In the genomic region with DNA sequence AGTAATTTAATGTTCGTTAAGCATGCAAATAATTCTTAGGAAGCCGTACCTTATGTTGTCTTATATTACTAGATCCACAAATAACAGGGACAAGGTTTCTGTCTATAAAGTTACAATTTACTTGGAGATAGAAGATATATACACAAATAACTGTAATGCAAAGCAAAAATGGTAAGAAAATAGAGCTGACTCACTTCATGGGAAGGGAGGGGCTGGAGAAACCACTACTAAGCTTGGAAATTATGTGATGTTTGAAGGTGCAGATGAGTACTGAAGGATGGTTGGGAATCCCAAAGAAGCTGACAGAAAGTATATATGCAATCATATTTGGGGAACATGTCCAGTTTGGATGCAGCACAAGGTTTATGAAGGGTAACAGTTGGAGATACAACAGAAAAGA, we compare ENCODE assay signal across 2 cellular contexts.
TF ChIP-seq lines count a peak whose summit lies in the region.

No MANE protein-coding gene starts in this region.

TF ChIP-seq in GM23338, 12 proteins besides CTCF, POLR2A, EP300 and RAD21 (continued from another document):
- TF ChIP-seq, protein P1, sequence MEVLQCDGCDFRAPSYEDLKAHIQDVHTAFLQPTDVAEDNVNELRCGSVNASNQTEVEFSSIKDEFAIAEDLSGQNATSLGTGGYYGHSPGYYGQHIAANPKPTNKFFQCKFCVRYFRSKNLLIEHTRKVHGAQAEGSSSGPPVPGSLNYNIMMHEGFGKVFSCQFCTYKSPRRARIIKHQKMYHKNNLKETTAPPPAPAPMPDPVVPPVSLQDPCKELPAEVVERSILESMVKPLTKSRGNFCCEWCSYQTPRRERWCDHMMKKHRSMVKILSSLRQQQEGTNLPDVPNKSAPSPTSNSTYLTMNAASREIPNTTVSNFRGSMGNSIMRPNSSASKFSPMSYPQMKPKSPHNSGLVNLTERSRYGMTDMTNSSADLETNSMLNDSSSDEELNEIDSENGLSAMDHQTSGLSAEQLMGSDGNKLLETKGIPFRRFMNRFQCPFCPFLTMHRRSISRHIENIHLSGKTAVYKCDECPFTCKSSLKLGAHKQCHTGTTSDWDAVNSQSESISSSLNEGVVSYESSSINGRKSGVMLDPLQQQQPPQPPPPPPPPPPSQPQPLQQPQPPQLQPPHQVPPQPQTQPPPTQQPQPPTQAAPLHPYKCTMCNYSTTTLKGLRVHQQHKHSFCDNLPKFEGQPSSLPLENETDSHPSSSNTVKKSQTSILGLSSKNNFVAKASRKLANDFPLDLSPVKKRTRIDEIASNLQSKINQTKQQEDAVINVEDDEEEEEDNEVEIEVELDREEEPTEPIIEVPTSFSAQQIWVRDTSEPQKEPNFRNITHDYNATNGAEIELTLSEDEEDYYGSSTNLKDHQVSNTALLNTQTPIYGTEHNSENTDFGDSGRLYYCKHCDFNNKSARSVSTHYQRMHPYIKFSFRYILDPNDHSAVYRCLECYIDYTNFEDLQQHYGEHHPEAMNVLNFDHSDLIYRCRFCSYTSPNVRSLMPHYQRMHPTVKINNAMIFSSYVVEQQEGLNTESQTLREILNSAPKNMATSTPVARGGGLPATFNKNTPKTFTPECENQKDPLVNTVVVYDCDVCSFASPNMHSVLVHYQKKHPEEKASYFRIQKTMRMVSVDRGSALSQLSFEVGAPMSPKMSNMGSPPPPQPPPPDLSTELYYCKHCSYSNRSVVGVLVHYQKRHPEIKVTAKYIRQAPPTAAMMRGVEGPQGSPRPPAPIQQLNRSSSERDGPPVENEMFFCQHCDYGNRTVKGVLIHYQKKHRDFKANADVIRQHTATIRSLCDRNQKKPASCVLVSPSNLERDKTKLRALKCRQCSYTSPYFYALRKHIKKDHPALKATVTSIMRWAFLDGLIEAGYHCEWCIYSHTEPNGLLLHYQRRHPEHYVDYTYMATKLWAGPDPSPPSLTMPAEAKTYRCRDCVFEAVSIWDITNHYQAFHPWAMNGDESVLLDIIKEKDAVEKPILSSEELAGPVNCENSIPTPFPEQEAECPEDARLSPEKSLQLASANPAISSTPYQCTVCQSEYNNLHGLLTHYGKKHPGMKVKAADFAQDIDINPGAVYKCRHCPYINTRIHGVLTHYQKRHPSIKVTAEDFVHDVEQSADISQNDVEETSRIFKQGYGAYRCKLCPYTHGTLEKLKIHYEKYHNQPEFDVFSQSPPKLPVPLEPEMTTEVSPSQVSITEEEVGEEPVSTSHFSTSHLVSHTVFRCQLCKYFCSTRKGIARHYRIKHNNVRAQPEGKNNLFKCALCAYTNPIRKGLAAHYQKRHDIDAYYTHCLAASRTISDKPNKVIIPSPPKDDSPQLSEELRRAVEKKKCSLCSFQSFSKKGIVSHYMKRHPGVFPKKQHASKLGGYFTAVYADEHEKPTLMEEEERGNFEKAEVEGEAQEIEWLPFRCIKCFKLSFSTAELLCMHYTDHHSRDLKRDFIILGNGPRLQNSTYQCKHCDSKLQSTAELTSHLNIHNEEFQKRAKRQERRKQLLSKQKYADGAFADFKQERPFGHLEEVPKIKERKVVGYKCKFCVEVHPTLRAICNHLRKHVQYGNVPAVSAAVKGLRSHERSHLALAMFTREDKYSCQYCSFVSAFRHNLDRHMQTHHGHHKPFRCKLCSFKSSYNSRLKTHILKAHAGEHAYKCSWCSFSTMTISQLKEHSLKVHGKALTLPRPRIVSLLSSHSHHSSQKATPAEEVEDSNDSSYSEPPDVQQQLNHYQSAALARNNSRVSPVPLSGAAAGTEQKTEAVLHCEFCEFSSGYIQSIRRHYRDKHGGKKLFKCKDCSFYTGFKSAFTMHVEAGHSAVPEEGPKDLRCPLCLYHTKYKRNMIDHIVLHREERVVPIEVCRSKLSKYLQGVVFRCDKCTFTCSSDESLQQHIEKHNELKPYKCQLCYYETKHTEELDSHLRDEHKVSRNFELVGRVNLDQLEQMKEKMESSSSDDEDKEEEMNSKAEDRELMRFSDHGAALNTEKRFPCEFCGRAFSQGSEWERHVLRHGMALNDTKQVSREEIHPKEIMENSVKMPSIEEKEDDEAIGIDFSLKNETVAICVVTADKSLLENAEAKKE (CRISPR knock-in tag; IDR thresholded peaks at IDR 0.05), result no peak
- TF ChIP-seq JUNB (IDR thresholded peaks at IDR 0.05; ENCODE audit: unreplicated experiment) (no peak), POLR2AphosphoS5 (IDR thresholded peaks at IDR 0.05; ENCODE audit: low read depth) (no peak), EZH2 (IDR thresholded peaks at IDR 0.05; ENCODE audit: low read depth, unreplicated experiment) (no peak), ZNF331 (CRISPR knock-in tag; IDR thresholded peaks at IDR 0.05; ENCODE audit: low read depth) (no peak), NANOG (IDR thresholded peaks at IDR 0.05; ENCODE audit: borderline replicate concordance) (no peak), ZNF114 (CRISPR knock-in tag; IDR thresholded peaks at IDR 0.05) (no peak), EZH2phosphoT487 (IDR thresholded peaks at IDR 0.05; ENCODE audit: unreplicated experiment) (no peak), CREB1 (CRISPR knock-in tag; IDR thresholded peaks at IDR 0.05; ENCODE audit: low read depth) (no peak)
- TF ChIP-seq, protein P2, sequence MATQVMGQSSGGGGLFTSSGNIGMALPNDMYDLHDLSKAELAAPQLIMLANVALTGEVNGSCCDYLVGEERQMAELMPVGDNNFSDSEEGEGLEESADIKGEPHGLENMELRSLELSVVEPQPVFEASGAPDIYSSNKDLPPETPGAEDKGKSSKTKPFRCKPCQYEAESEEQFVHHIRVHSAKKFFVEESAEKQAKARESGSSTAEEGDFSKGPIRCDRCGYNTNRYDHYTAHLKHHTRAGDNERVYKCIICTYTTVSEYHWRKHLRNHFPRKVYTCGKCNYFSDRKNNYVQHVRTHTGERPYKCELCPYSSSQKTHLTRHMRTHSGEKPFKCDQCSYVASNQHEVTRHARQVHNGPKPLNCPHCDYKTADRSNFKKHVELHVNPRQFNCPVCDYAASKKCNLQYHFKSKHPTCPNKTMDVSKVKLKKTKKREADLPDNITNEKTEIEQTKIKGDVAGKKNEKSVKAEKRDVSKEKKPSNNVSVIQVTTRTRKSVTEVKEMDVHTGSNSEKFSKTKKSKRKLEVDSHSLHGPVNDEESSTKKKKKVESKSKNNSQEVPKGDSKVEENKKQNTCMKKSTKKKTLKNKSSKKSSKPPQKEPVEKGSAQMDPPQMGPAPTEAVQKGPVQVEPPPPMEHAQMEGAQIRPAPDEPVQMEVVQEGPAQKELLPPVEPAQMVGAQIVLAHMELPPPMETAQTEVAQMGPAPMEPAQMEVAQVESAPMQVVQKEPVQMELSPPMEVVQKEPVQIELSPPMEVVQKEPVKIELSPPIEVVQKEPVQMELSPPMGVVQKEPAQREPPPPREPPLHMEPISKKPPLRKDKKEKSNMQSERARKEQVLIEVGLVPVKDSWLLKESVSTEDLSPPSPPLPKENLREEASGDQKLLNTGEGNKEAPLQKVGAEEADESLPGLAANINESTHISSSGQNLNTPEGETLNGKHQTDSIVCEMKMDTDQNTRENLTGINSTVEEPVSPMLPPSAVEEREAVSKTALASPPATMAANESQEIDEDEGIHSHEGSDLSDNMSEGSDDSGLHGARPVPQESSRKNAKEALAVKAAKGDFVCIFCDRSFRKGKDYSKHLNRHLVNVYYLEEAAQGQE (IDR thresholded peaks at IDR 0.05; ENCODE audit: unreplicated experiment), result no peak

TF ChIP-seq in SK-N-SH treated with all-trans-retinoic acid at 6 μM for 48 hours, 23 proteins besides CTCF, POLR2A, EP300 and RAD21 (continued from another document):
- TF ChIP-seq, protein P3, sequence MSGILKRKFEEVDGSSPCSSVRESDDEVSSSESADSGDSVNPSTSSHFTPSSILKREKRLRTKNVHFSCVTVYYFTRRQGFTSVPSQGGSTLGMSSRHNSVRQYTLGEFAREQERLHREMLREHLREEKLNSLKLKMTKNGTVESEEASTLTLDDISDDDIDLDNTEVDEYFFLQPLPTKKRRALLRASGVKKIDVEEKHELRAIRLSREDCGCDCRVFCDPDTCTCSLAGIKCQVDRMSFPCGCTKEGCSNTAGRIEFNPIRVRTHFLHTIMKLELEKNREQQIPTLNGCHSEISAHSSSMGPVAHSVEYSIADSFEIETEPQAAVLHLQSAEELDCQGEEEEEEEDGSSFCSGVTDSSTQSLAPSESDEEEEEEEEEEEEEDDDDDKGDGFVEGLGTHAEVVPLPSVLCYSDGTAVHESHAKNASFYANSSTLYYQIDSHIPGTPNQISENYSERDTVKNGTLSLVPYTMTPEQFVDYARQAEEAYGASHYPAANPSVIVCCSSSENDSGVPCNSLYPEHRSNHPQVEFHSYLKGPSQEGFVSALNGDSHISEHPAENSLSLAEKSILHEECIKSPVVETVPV (CRISPR knock-in tag; IDR thresholded peaks at IDR 0.05), result no peak
- TF ChIP-seq, protein P4, sequence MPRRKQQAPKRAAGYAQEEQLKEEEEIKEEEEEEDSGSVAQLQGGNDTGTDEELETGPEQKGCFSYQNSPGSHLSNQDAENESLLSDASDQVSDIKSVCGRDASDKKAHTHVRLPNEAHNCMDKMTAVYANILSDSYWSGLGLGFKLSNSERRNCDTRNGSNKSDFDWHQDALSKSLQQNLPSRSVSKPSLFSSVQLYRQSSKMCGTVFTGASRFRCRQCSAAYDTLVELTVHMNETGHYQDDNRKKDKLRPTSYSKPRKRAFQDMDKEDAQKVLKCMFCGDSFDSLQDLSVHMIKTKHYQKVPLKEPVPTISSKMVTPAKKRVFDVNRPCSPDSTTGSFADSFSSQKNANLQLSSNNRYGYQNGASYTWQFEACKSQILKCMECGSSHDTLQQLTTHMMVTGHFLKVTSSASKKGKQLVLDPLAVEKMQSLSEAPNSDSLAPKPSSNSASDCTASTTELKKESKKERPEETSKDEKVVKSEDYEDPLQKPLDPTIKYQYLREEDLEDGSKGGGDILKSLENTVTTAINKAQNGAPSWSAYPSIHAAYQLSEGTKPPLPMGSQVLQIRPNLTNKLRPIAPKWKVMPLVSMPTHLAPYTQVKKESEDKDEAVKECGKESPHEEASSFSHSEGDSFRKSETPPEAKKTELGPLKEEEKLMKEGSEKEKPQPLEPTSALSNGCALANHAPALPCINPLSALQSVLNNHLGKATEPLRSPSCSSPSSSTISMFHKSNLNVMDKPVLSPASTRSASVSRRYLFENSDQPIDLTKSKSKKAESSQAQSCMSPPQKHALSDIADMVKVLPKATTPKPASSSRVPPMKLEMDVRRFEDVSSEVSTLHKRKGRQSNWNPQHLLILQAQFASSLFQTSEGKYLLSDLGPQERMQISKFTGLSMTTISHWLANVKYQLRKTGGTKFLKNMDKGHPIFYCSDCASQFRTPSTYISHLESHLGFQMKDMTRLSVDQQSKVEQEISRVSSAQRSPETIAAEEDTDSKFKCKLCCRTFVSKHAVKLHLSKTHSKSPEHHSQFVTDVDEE (CRISPR knock-in tag; IDR thresholded peaks at IDR 0.05), result no peak
- TF ChIP-seq TOX (CRISPR knock-in tag; IDR thresholded peaks at IDR 0.05; ENCODE audit: borderline replicate concordance), result no peak
- TF ChIP-seq ZNF565 (CRISPR knock-in tag; conservative IDR thresholded peaks at IDR 0.05; ENCODE audit: low read depth), result no peak
- TF ChIP-seq, protein P5, sequence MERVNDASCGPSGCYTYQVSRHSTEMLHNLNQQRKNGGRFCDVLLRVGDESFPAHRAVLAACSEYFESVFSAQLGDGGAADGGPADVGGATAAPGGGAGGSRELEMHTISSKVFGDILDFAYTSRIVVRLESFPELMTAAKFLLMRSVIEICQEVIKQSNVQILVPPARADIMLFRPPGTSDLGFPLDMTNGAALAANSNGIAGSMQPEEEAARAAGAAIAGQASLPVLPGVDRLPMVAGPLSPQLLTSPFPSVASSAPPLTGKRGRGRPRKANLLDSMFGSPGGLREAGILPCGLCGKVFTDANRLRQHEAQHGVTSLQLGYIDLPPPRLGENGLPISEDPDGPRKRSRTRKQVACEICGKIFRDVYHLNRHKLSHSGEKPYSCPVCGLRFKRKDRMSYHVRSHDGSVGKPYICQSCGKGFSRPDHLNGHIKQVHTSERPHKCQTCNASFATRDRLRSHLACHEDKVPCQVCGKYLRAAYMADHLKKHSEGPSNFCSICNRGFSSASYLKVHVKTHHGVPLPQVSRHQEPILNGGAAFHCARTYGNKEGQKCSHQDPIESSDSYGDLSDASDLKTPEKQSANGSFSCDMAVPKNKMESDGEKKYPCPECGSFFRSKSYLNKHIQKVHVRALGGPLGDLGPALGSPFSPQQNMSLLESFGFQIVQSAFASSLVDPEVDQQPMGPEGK (CRISPR knock-in tag; IDR thresholded peaks at IDR 0.05; ENCODE audit: borderline replicate concordance), result no peak
- TF ChIP-seq PPARA (CRISPR knock-in tag; IDR thresholded peaks at IDR 0.05; ENCODE audit: borderline replicate concordance), result no peak
